7 cellular contexts compared by ENCODE assay signal in the genomic region with DNA sequence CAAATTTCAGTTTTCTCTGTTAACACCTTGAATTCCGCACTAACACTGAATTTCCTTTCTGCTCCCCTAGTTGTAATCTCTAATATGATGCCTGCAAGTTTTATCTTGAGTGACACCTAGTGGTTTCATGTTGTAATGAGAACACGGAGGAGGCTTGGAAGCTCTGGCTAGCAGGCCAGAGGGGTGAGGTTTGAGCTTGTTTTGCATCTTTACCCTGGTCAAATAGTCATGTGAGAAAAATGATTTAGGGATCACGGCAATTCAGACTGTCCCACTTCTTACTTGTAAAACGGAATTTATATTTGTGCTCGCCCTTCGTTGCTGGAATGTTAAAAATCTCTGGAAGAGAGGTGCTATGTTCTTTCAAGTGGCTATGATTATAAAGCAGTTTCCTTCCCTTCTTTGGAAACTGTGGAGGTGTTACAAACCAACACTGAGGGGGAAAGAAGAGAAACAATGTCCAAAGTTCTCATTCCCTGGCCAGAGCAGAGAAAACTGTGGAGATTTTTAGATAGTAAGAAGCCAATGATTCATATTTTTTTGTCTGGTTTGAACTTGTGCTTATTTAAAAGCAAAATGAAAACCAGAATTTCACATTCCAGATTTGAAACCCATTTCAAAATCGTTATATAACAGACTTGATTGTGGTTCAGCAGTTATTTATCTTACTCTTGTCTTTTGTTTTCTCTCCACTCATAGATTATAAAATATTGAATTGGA. TPM values are rescaled to one million over a fixed set of nuclear protein-coding genes. Genes with fewer than 3 reads are reported as not detected.
DNase-seq lines count a peak whose midpoint lies in the region; ATAC-seq and TF ChIP-seq lines count a peak whose summit lies in the region.

No MANE protein-coding gene starts in this region.

- peak overlapping the region in 1 of 5 donors; percentile 16 for H3K27ac ChIP-seq in adrenal gland
- H3K27ac ChIP-seq in right cardiac atrium (ENCODE audit: low read length): peak overlapping the region; percentile 58

- H3K4me3 ChIP-seq in adrenal gland (no peak overlapping the region), right cardiac atrium (ENCODE audit: low read length) (no peak overlapping the region)

- ATAC-seq in GM19351 (IDR thresholded peaks at IDR 0.05; ENCODE audit: unreplicated experiment): peak; percentile 79
- peak; percentile 81 for ATAC-seq in HG03280 (IDR thresholded peaks at IDR 0.05; ENCODE audit: unreplicated experiment)
- peak; percentile 89 to 94 for ATAC-seq in right cardiac atrium
- ATAC-seq in sciatic nerve: peak; percentile 96

- H3K27me3 ChIP-seq in adrenal gland (no peaks in the 10 kb centered on the region), right cardiac atrium (ENCODE audit: control insufficient read depth, insufficient read depth) (no peaks in the 10 kb centered on the region)

- intact Hi-C loops in adrenal gland (cut with DNase I) (no loop called here), right cardiac atrium (cut with DNase I) (no loop called here), sciatic nerve (cut with DNase I) (no loop called here)

- no peaks in the 10 kb centered on the region for H3K4me1 ChIP-seq in adrenal gland (replicated peaks in 1 of 2)
- H3K4me1 ChIP-seq in right cardiac atrium (ENCODE audit: control insufficient read depth, insufficient read depth, low read length): peaks cover 3% of the 10 kb centered on the region

- WGBS in adrenal gland, 4 donors: 6 to 14% (median 11%) methylated on average over 7 of the region's 7 CpGs
- 9% methylated on average over 7 of the region's 7 CpGs for WGBS in right cardiac atrium

- peak; percentile 53 for DNase-seq in ELF-1 (ENCODE audit: low read depth, low spot score)
- peak; percentile 70 for DNase-seq in NCI-H2227 (lab: John Stamatoyannopoulos, UW; ENCODE audit: unreplicated experiment)
- DNase-seq in adrenal gland: peak in 5 of 7 donors; percentile 5 to 51 (median 26)
- DNase-seq in right cardiac atrium: peak in 2 of 3 donors; percentile 28 to 43
- DNase-seq in sciatic nerve (ENCODE audit: low spot score): no peak

- TF ChIP-seq CTCF in adrenal gland (IDR thresholded peaks at IDR 0.05): peak; percentile 57 to 70 (median 65)

- H3K36me3 ChIP-seq in adrenal gland (replicated peaks in 1 of 2): no peaks in the 10 kb centered on the region

- H3K9me3 ChIP-seq in adrenal gland (replicated peaks in 1 of 3) (no peaks in the 10 kb centered on the region), right cardiac atrium (ENCODE audit: control insufficient read depth, low read length) (no peaks in the 10 kb centered on the region)

- no peak for TF ChIP-seq POLR2A in adrenal gland (IDR thresholded peaks at IDR 0.05)

RNA-seq across cellular contexts. Expression of a gene that starts 5.3 kb away (rescaled TPM):
- total RNA-seq in adrenal gland: not detected
- not detected for polyA plus RNA-seq in adrenal gland
- under 1 TPM in 1 of 4 donors, not detected in 3; 0.06 TPM for total RNA-seq in right cardiac atrium
- not detected for polyA plus RNA-seq in right cardiac atrium
- total RNA-seq in sciatic nerve: 0.31 TPM
